13 cellular contexts compared by ENCODE assay signal in the genomic region with DNA sequence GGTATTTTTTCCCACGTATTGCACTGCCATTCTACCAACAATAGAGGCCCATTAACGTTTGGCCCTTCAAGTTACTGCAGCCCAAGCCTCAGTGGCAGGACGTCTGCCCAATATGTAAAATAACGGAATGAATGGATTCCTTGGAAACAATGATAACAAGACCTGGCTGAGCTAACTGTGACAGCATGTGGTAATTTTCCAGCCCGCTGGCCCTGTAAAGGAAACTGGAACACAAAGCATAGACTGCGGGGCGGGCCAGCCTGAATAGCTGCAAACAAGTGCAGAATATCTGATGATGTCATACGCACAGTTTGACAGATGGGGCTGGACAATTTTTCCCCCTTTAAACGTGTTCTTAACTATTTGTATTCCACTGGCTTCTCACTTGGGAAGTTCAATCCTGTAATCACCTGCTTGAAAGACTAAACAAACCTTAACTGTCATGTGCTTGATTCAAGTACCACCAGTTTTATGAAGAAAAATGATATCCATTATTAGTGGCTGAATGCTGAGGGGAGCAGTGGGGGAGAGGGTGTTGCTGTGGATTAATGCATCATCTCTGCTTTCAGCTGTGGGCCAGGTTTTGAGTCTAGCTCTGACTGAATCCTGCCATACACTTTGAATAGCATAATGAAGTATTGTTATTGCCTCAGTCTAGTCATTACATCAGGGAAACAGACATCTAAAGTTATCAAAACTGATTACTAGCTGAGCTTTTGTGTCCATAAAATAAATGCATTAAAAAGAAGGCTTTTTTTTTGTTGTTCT.
DNase-seq lines count a peak whose midpoint lies in the region; ATAC-seq, FAIRE-seq and TF ChIP-seq lines count a peak whose summit lies in the region.
"Had no signal": no experiment of that assay in that cellular context is flagged by ENCODE, and none has a peak within 500 bp of the region (broad histone marks: within the 10 kb centered on the region; RNA-seq: fewer than 3 reads in every experiment).

No MANE protein-coding gene starts in this region.

- no peak for TF ChIP-seq CTCF in GM23338 (conservative IDR thresholded peaks at IDR 0.05; ENCODE audit: low read depth in 2 of 2)

- POLR2A ChIA-PET in CD4-positive, alpha-beta memory T cell (lab: Charles Lee; ENCODE audit: partially characterized antibody): no interaction called here

- H3K4me1 ChIP-seq in GM23338 (ENCODE audit: insufficient read depth) (peaks cover 32% of the 10 kb centered on the region), ectodermal cell (ENCODE audit: control insufficient read depth, insufficient read depth, low read length) (peaks cover 10% of the 10 kb centered on the region), mesodermal cell (ENCODE audit: control insufficient read depth, insufficient read depth, low read length, poor library complexity, severe bottlenecking) (no peaks in the 10 kb centered on the region)
- H3K4me1 ChIP-seq in CD4-positive, alpha-beta memory T cell (ENCODE audit: insufficient read depth, low read length): no peaks in the 10 kb centered on the region
- H3K4me1 ChIP-seq: foreskin keratinocyte had no signal

- CTCF ChIA-PET in CD4-positive, alpha-beta memory T cell (lab: Charles Lee; ENCODE audit: partially characterized antibody): no interaction called here

- H3K4me2 ChIP-seq in GM23338: peak overlapping the region; percentile 12

- no peak overlapping the region for H2AFZ ChIP-seq in GM23338

- no peak overlapping the region for H3K4me3 Mint-ChIP-seq in GM23338
- no peak overlapping the region for H3K4me3 Mint-ChIP-seq in T-helper 2 cell treated with Interferon-gamma antibody and Interleukin-4, amounts not matched to agents 5 μg/mL and 100 μg/mL, for 36 hours
- no peak overlapping the region for H3K4me3 Mint-ChIP-seq in CD4-positive, alpha-beta memory T cell

- no peaks in the 10 kb centered on the region for H3K9me3 Mint-ChIP-seq in GM23338
- no peaks in the 10 kb centered on the region for H3K9me3 Mint-ChIP-seq in T-helper 2 cell treated with Interferon-gamma antibody and Interleukin-4, amounts not matched to agents 5 μg/mL and 100 μg/mL, for 36 hours
- H3K9me3 Mint-ChIP-seq in CD4-positive, alpha-beta memory T cell: peaks cover 0 to 2% (median 0%) of the 10 kb centered on the region in 8 donors

- no peak for FAIRE-seq in H54 (lab: Jason Lieb, UNC)
- FAIRE-seq: bronchial epithelial cell had no signal

- no peaks in the 10 kb centered on the region for H3K27me3 Mint-ChIP-seq in GM23338 (ENCODE audit: insufficient read depth, low read depth, poor library complexity)
- no peaks in the 10 kb centered on the region for H3K27me3 Mint-ChIP-seq in T-helper 2 cell treated with Interferon-gamma antibody and Interleukin-4, amounts not matched to agents 5 μg/mL and 100 μg/mL, for 36 hours (ENCODE audit: low read depth)
- H3K27me3 Mint-ChIP-seq in CD4-positive, alpha-beta memory T cell: peaks cover 0 to 3% of the 10 kb centered on the region in 2 donors

- no peak overlapping the region for H3K27ac ChIP-seq in GM23338 (ENCODE audit: low read depth)
- H3K27ac ChIP-seq in ectodermal cell (ENCODE audit: insufficient read depth, low read depth, low read length, poor library complexity, severe bottlenecking): peak overlapping the region; percentile 56
- peak overlapping the region; percentile 58 for H3K27ac ChIP-seq in mesodermal cell (ENCODE audit: low read depth, low read length, severe bottlenecking)
- H3K27ac ChIP-seq in CD4-positive, alpha-beta memory T cell (ENCODE audit: low read depth, low read length): no peak overlapping the region
- H3K27ac ChIP-seq: C4-2B, foreskin keratinocyte had no signal

- H3K4me3 ChIP-seq in GM23338 (no peak overlapping the region), ectodermal cell (ENCODE audit: insufficient read depth, low read depth, low read length) (no peak overlapping the region), mesodermal cell (ENCODE audit: extremely low read depth, insufficient read depth, low read length, poor library complexity, severe bottlenecking) (no peak overlapping the region)
- H3K4me3 ChIP-seq in CD4-positive, alpha-beta memory T cell (ENCODE audit: low read length in 2 of 2): no peak overlapping the region

- no peaks in the 10 kb centered on the region for H3F3A ChIP-seq in GM23338 (replicated peaks; ENCODE audit: low read depth)

- H3K9me3 ChIP-seq in ectodermal cell (ENCODE audit: control insufficient read depth, low read length): no peaks in the 10 kb centered on the region
- H3K9me3 ChIP-seq in mesodermal cell (ENCODE audit: control insufficient read depth, low read length): no peaks in the 10 kb centered on the region
- no peaks in the 10 kb centered on the region for H3K9me3 ChIP-seq in CD4-positive, alpha-beta memory T cell (ENCODE audit: control insufficient read depth in 1 of 2, low read length in 2 of 2)

- 9 to 10% methylated on average over 9 of the region's 9 CpGs for WGBS in ectodermal cell, 2 experiments
- 18 to 42% methylated on average over 5 to 7 of the region's 9 CpGs for WGBS in mesodermal cell (ENCODE audit: insufficient coverage in 2 of 2), 2 experiments

- H3K27ac Mint-ChIP-seq in GM23338: no peak overlapping the region
- H3K27ac Mint-ChIP-seq in T-helper 2 cell treated with Interferon-gamma antibody and Interleukin-4, amounts not matched to agents 5 μg/mL and 100 μg/mL, for 36 hours: no peak overlapping the region
- no peak overlapping the region for H3K27ac Mint-ChIP-seq in CD4-positive, alpha-beta memory T cell

- DNase-seq in GM23338 (ENCODE audit: low spot score) (peak; percentile 89), NCI-H2227 treated with DMSO at 0.1 percent for 48 hours (lab: John Stamatoyannopoulos, UW) (peak; percentile 76), H54 (ENCODE audit: insufficient read length, low spot score) (no peak)
- no peak for DNase-seq in T-helper 2 cell treated with Interferon-gamma antibody and Interleukin-4, amounts not matched to agents 5 μg/mL and 100 μg/mL, for 36 hours (ENCODE audit: low spot score)
- DNase-seq in CD4-positive, alpha-beta memory T cell: no peak
- DNase-seq: foreskin keratinocyte, Kasumi-1, OCI-M1 had no signal

- no peaks in the 10 kb centered on the region for H3K36me3 Mint-ChIP-seq in GM23338 (ENCODE audit: low read depth)
- no peaks in the 10 kb centered on the region for H3K36me3 Mint-ChIP-seq in T-helper 2 cell treated with Interferon-gamma antibody and Interleukin-4, amounts not matched to agents 5 μg/mL and 100 μg/mL, for 36 hours (ENCODE audit: low read depth)
- no peaks in the 10 kb centered on the region for H3K36me3 Mint-ChIP-seq in CD4-positive, alpha-beta memory T cell

- no peaks in the 10 kb centered on the region for H3K27me3 ChIP-seq in GM23338 (ENCODE audit: insufficient read depth)
- H3K27me3 ChIP-seq in ectodermal cell (ENCODE audit: control insufficient read depth, insufficient read depth, low read length, poor library complexity, severe bottlenecking): no peaks in the 10 kb centered on the region
- no peaks in the 10 kb centered on the region for H3K27me3 ChIP-seq in CD4-positive, alpha-beta memory T cell (ENCODE audit: insufficient read depth, low read length)
- H3K27me3 ChIP-seq: foreskin keratinocyte had no signal

- no peaks in the 10 kb centered on the region for H4K20me1 ChIP-seq in GM23338 (replicated peaks; ENCODE audit: insufficient read depth)

- peak; percentile 91 for ATAC-seq in GM23338
- ATAC-seq in HG03460 (IDR thresholded peaks at IDR 0.05; ENCODE audit: unreplicated experiment): no peak
- ATAC-seq: foreskin keratinocyte had no signal

- peaks cover 23% of the 10 kb centered on the region for H3K4me1 Mint-ChIP-seq in GM23338
- H3K4me1 Mint-ChIP-seq in T-helper 2 cell treated with Interferon-gamma antibody and Interleukin-4, amounts not matched to agents 5 μg/mL and 100 μg/mL, for 36 hours (ENCODE audit: low read depth): no peaks in the 10 kb centered on the region
- no peaks in the 10 kb centered on the region for H3K4me1 Mint-ChIP-seq in CD4-positive, alpha-beta memory T cell

- no peaks in the 10 kb centered on the region for H3K36me3 ChIP-seq in GM23338 (ENCODE audit: insufficient read depth)
- H3K36me3 ChIP-seq in ectodermal cell (ENCODE audit: control insufficient read depth, insufficient read depth, low read length): no peaks in the 10 kb centered on the region
- H3K36me3 ChIP-seq in mesodermal cell (ENCODE audit: control insufficient read depth, insufficient read depth, low read length): no peaks in the 10 kb centered on the region
- no peaks in the 10 kb centered on the region for H3K36me3 ChIP-seq in CD4-positive, alpha-beta memory T cell (ENCODE audit: insufficient read depth, low read length)

- H3K79me2 ChIP-seq in GM23338 (replicated peaks; ENCODE audit: insufficient read depth): no peaks in the 10 kb centered on the region

- intact Hi-C loops in CD4-positive, alpha-beta memory T cell (cut with micrococcal nuclease): no loop called here

- no peaks in the 10 kb centered on the region; the same call in 1 of the 2 replicates for H3K9me2 ChIP-seq in GM23338 (ENCODE audit: insufficient read depth)

- TF ChIP-seq POLR2A in H54 (IDR thresholded peaks at IDR 0.05; ENCODE audit: low read depth, low read length): no peak

TF ChIP-seq in GM23338, 12 proteins besides CTCF, POLR2A, EP300 and RAD21:
- TF ChIP-seq CREB1 (CRISPR knock-in tag; IDR thresholded peaks at IDR 0.05; ENCODE audit: low read depth): peak; percentile 64; the same call in 1 of the 2 replicates
- no peak for TF ChIP-seq JUNB (IDR thresholded peaks at IDR 0.05; ENCODE audit: unreplicated experiment)
- TF ChIP-seq NANOG (IDR thresholded peaks at IDR 0.05; ENCODE audit: borderline replicate concordance): peak; percentile 73; the same call in 1 of the 2 replicates

Comparison
In these comparisons a context has a peak if more than half of its experiments do, and no peak if none do; other contexts are left out.
1. DNase-seq: peak in GM23338 (single experiment) and NCI-H2227 treated with DMSO at 0.1 percent for 48 hours (single experiment); none in T-helper 2 cell treated with Interferon-gamma antibody and Interleukin-4, amounts not matched to agents 5 μg/mL and 100 μg/mL, for 36 hours (single experiment), H54 (single experiment) and CD4-positive, alpha-beta memory T cell (0 of 5).
2. H3K27ac ChIP-seq: peak in ectodermal cell (single experiment) and mesodermal cell (single experiment); none in GM23338 (single experiment) and CD4-positive, alpha-beta memory T cell (single experiment).